ENCODE assay signal across 8 cellular contexts in the genomic region with DNA sequence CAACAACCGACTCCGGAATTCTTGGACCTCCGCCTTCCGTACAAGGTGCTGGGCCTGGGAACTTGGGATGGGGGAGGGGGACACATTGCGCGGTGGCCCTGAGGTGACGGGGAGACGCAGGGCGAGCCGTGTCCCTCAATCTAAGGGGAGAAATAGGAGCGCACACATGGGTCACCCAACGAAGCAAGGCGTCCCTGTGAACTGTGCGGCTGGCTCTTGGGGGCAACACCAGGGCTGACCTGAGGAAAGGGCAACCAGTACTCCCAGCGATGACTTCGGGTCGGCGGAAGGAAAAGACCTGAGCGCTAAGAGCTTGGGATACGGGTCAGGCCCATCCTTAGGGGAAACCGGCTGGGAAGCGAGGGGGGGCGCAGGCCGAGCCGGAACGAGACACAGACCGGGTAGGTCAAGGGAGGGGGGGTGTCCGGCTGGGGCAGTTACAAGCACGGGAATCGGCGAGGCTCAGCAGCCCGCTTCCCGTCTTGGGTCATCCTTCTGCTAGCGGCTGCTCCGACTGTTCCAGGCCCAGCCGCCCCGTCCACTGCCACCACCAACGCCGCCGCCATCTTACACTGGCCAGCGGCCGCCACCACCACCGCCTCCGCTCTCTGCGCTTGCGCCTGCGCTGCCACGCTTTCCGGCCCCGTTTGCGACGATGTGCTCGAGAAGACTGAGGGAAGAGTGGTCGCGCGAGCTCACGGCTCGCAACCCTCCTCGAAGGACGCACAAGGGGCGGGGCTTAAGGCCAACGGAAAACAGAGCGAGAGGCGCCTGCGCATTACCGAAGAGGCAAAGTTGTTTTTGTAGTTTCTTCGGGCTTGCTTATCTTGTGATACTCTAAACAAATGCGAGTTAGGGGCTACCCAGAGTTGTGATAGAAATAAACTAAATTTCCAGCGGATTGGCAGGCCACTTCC.
DNase-seq lines count a peak whose midpoint lies in the region; ATAC-seq lines count a peak whose summit lies in the region.

A gene (minus strand): TSS at position 672 of the 917 bp plus-strand sequence. CDS start 18,541 bp downstream, outside the sequence.

- ATAC-seq in GM19023 (IDR thresholded peaks at IDR 0.05; ENCODE audit: unreplicated experiment) = peak; percentile 82
- ATAC-seq in HG03280 (IDR thresholded peaks at IDR 0.05; ENCODE audit: unreplicated experiment) = peak; percentile 79

- peak; percentile 95 for DNase-seq in AG08396 (ENCODE audit: low spot score)
- DNase-seq in NCI-H345 treated with DMSO at 0.1 percent for 48 hours (lab: John Stamatoyannopoulos, UW; ENCODE audit: unreplicated experiment) = peak; percentile 96
- DNase-seq in activated CD4-positive, CD25-positive, alpha-beta regulatory T cell (lab: John Stamatoyannopoulos, UW) = peak; percentile 94 to 97 (median 96)
- peak; percentile 96 for DNase-seq in central memory CD4-positive, alpha-beta T cell
- DNase-seq in inferior parietal cortex (ENCODE audit: extremely low spot score) = peak; percentile 99
- peak; percentile 95 to 98 for DNase-seq in stimulated activated CD4-positive, alpha-beta T cell treated with anti-CD3 and anti-CD28 coated beads, Interleukin-12 subunit alpha, Interleukin-12 subunit beta, amount 100 ng/mL, for 24 hours (ENCODE audit: low read depth in 2 of 2)

Comparison
In these comparisons a context has a peak if more than half of its experiments do, and no peak if none do; other contexts are left out.
1. Peak in every context shown above with its lines: DNase-seq and ATAC-seq.